24 cellular contexts compared by ENCODE assay signal in genomic region chr6:153425536-153425935, GRCh38.
"Had no signal": no experiment of that assay in that cellular context is flagged by ENCODE, and none has a peak within 500 bp of the region (broad histone marks: within the 10 kb centered on the region; RNA-seq: fewer than 3 reads in every experiment).

No MANE protein-coding gene starts in this region.

- ATAC-seq: heart left ventricle; left lobe of liver; naive thymus-derived CD4-positive, alpha-beta T cell; right lobe of liver; stimulated activated naive B cell treated with anti-CD40 and anti-IgM and Interleukin-4, amounts not matched to agents 10 μg/mL and 1 μg/mL and 100 μg/mL, for 72 hours; upper lobe of right lung had no signal

- H3K27ac ChIP-seq: colonic mucosa, gastroesophageal sphincter, heart left ventricle, hepatocyte, neural progenitor cell, parathyroid adenoma, right lobe of liver, suprapubic skin, transverse colon, upper lobe of right lung, uterus had no signal

- H3K9me3 ChIP-seq: colonic mucosa, gastroesophageal sphincter, heart left ventricle, right lobe of liver, suprapubic skin, transverse colon, upper lobe of right lung, uterus had no signal

- H3K4me3 ChIP-seq: colonic mucosa, gastroesophageal sphincter, heart left ventricle, hepatocyte, lung, neural progenitor cell, right lobe of liver, suprapubic skin, transverse colon, upper lobe of right lung, uterus had no signal

- H3K36me3 ChIP-seq: colonic mucosa, gastroesophageal sphincter, heart left ventricle, neural progenitor cell, right lobe of liver, suprapubic skin, transverse colon, upper lobe of right lung, uterus had no signal

- H3K27me3 ChIP-seq: colonic mucosa, gastroesophageal sphincter, heart left ventricle, hepatocyte, neural progenitor cell, right lobe of liver, suprapubic skin, transverse colon, upper lobe of right lung, uterus had no signal

- H3K4me1 ChIP-seq: colonic mucosa, gastroesophageal sphincter, heart left ventricle, neural progenitor cell, parathyroid adenoma, right lobe of liver, suprapubic skin, transverse colon, upper lobe of right lung, uterus had no signal

- DNase-seq: colonic mucosa; effector CD8-positive, alpha-beta T cell; endodermal cell; foreskin fibroblast; heart left ventricle; kidney; mesendoderm; midbrain; naive thymus-derived CD4-positive, alpha-beta T cell; right lobe of liver; small intestine; stimulated activated CD4-positive, alpha-beta T cell treated with anti-CD3 and anti-CD28 coated beads, Interleukin-15, amount 100 ng/mL, for 24 hours; stimulated activated CD4-positive, alpha-beta T cell treated with anti-CD3 and anti-CD28 coated beads, Interleukin-2, amount 100 ng/mL, for 48 hours; stimulated activated naive B cell treated with anti-CD40 and anti-IgM and Interleukin-4, amounts not matched to agents 10 μg/mL and 1 μg/mL and 100 μg/mL, for 72 hours; transverse colon; upper lobe of right lung; uterus had no signal
